Comparison of ENCODE assay signal across 16 cellular contexts in the genomic region with DNA sequence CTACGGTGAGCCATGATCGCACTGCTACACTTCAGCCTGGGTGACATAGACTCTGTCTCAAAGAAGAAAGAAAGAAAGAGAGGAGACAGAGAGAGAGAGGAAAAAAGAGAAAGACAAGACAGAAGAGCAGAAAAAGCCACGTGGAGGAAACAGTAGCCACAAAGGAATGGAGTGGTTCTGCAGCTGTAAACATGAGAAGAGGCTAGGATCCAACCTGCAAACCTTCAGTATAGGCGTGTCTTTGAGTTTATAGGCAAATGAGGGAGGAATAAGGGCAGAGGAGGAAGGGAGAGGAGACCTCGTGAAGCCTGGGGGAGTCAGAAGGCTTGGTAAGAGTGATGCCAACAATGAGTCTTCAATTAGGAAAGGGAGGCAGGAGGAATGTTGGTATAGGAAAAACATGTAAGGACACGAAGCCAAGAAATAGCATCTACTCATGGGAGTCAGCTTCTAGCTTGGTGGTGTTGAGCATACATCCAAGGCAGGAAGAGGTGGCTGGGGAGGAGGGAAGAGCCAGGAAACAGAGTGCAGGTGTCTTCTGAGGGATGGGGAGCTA. TPM values are rescaled to one million over a fixed set of nuclear protein-coding genes. Genes with fewer than 3 reads are reported as not detected.
A peak's percentile ranks its signal among the peaks of the same experiment; 100 is the strongest.
DNase-seq lines count a peak whose midpoint lies in the region; ATAC-seq and TF ChIP-seq lines count a peak whose summit lies in the region.
"Had no signal": no experiment of that assay in that cellular context is flagged by ENCODE, and none has a peak within 500 bp of the region (broad histone marks: within the 10 kb centered on the region; RNA-seq: fewer than 3 reads in every experiment).

No MANE protein-coding gene starts in this region.

- H3K36me3 ChIP-seq in BLaER1 treated with 17β-estradiol and CSF1 and Interleukin-3, amounts not matched to agents 10 nM and 100 nM = peaks cover 9 to 69% (median 37%) of the 10 kb centered on the region in 11 experiments; a peak in 21 of 22 replicates
- H3K36me3 ChIP-seq in Caco-2 (ENCODE audit: control insufficient read depth, insufficient read depth, low read length) (peaks cover 3% of the 10 kb centered on the region), Karpas-422 (ENCODE audit: insufficient read depth, low read length) (peaks cover 18% of the 10 kb centered on the region; the same call in 1 of the 2 replicates)
- H3K36me3 ChIP-seq: prostate gland had no signal

- peaks cover 70 to 85% (median 80%) of the 10 kb centered on the region in 10 experiments for H3K4me1 ChIP-seq in BLaER1 treated with 17β-estradiol and CSF1 and Interleukin-3, amounts not matched to agents 10 nM and 100 nM
- H3K4me1 ChIP-seq in Caco-2 (peaks cover 12% of the 10 kb centered on the region; the same call in 1 of the 2 replicates), Karpas-422 (ENCODE audit: low read length) (peaks cover 36% of the 10 kb centered on the region)

- H3K9me3 ChIP-seq in BLaER1 treated with 17β-estradiol and CSF1 and Interleukin-3, amounts not matched to agents 10 nM and 100 nM (replicated peaks in 1 of 11) = peaks cover 0 to under 1% (median 0%) of the 10 kb centered on the region in 11 experiments; a peak in 1 of 22 replicates
- no peaks in the 10 kb centered on the region for H3K9me3 ChIP-seq in Caco-2
- H3K9me3 ChIP-seq in Karpas-422 (ENCODE audit: low read length) = no peaks in the 10 kb centered on the region
- H3K9me3 ChIP-seq: prostate gland, testis had no signal

- H3K27me3 ChIP-seq in BLaER1 treated with 17β-estradiol and CSF1 and Interleukin-3, amounts not matched to agents 10 nM and 100 nM = no peaks in the 10 kb centered on the region
- H3K27me3 ChIP-seq in Caco-2 (replicated peaks; ENCODE audit: control insufficient read depth, insufficient read depth, low read length) (no peaks in the 10 kb centered on the region; the same call in 1 of the 2 replicates), Karpas-422 (ENCODE audit: low read length) (no peaks in the 10 kb centered on the region)
- H3K27me3 ChIP-seq: testis had no signal

- no peak for TF ChIP-seq CTCF in Caco-2 (IDR thresholded peaks at IDR 0.05; ENCODE audit: insufficient read depth in 1 of 2, low read depth in 1 of 2, low read length in 1 of 2, severe bottlenecking in 1 of 2, unreplicated experiment in 1 of 2)

- H3K9me3 Mint-ChIP-seq in Caco-2 (ENCODE audit: unreplicated experiment) = no peaks in the 10 kb centered on the region
- no peaks in the 10 kb centered on the region for H3K9me3 Mint-ChIP-seq in activated naive CD8-positive, alpha-beta T cell (ENCODE audit: low read depth)
- no peaks in the 10 kb centered on the region for H3K9me3 Mint-ChIP-seq in memory B cell
- H3K9me3 Mint-ChIP-seq: naive B cell had no signal

- peak overlapping the region in 5 of 11 experiments; percentile 1 to 39 (median 9); a peak in 5 of 22 replicates for H3K9ac ChIP-seq in BLaER1 treated with 17β-estradiol and CSF1 and Interleukin-3, amounts not matched to agents 10 nM and 100 nM
- H3K9ac ChIP-seq in Karpas-422 (ENCODE audit: low read length) = no peak overlapping the region

- POLR2A ChIA-PET in Caco-2 (lab: Charles Lee) = no interaction called here

- H2AFZ ChIP-seq in Karpas-422 (ENCODE audit: low read length) = no peak overlapping the region

- H3K4me3 Mint-ChIP-seq in Caco-2 (ENCODE audit: unreplicated experiment) (no peak overlapping the region), memory B cell (no peak overlapping the region)
- H3K4me3 Mint-ChIP-seq in activated naive CD8-positive, alpha-beta T cell = peak overlapping the region; percentile 33
- H3K4me3 Mint-ChIP-seq: endodermal cell had no signal

- peak overlapping the region in 3 of 11 experiments; percentile 1 to 29 (median 1); a peak in 2 of 22 replicates for H3K27ac ChIP-seq in BLaER1 treated with 17β-estradiol and CSF1 and Interleukin-3, amounts not matched to agents 10 nM and 100 nM
- H3K27ac ChIP-seq in Karpas-422 (ENCODE audit: low read length) = no peak overlapping the region
- H3K27ac ChIP-seq: prostate gland, testis had no signal

- no TSS peak for BruUV-seq in Caco-2 (replicated peaks; lab: Mats Ljungman, UMichigan)

- H3K27me3 Mint-ChIP-seq in Caco-2 (ENCODE audit: insufficient read depth, unreplicated experiment) (no peaks in the 10 kb centered on the region), memory B cell (peaks cover under 1% of the 10 kb centered on the region)
- H3K27me3 Mint-ChIP-seq in activated naive CD8-positive, alpha-beta T cell = no peaks in the 10 kb centered on the region
- H3K27me3 Mint-ChIP-seq: naive B cell had no signal

- H3K27ac Mint-ChIP-seq in Caco-2 (ENCODE audit: unreplicated experiment) = peak overlapping the region; percentile 9
- peak overlapping the region; percentile 79 for H3K27ac Mint-ChIP-seq in activated naive CD8-positive, alpha-beta T cell
- H3K27ac Mint-ChIP-seq in memory B cell = peak overlapping the region; percentile 12
- H3K27ac Mint-ChIP-seq: endodermal cell had no signal

- ATAC-seq in memory B cell (ENCODE audit: low read depth) (no peak), HG02981 (IDR thresholded peaks at IDR 0.05; ENCODE audit: unreplicated experiment) (no peak), GM21825 (IDR thresholded peaks at IDR 0.05; ENCODE audit: unreplicated experiment) (no peak)

- no peak overlapping the region for H3K4me3 ChIP-seq in BLaER1 treated with 17β-estradiol and CSF1 and Interleukin-3, amounts not matched to agents 10 nM and 100 nM
- no peak overlapping the region for H3K4me3 ChIP-seq in Caco-2 (ENCODE audit: low read depth, low read length)
- no peak overlapping the region for H3K4me3 ChIP-seq in Karpas-422 (ENCODE audit: low read length)
- H3K4me3 ChIP-seq: prostate gland, testis had no signal

- peak overlapping the region; percentile 6 to 95 (median 90); a peak in 20 of 22 replicates for H3K4me2 ChIP-seq in BLaER1 treated with 17β-estradiol and CSF1 and Interleukin-3, amounts not matched to agents 10 nM and 100 nM
- no peak overlapping the region for H3K4me2 ChIP-seq in Karpas-422 (ENCODE audit: low read depth, low read length, poor library complexity, severe bottlenecking)

- intact Hi-C loops in Caco-2 (cut with micrococcal nuclease; ENCODE audit: unreplicated experiment) = no loop called here

- no peak for DNase-seq in Caco-2
- DNase-seq in memory B cell (ENCODE audit: low spot score in 2 of 2) = no peak
- DNase-seq in dedifferentiated amniotic fluid mesenchymal stem cell (ENCODE audit: extremely low spot score) = no peak
- DNase-seq in Karpas-422 = no peak
- DNase-seq: activated effector memory CD4-positive, alpha-beta T cell treated with Interleukin-2 at 50 U/mL for 16 hours; endodermal cell; H7; MM.1S; naive B cell; NCI-H2029; testis had no signal

- CTCF ChIA-PET in Caco-2 (lab: Charles Lee) = no interaction called here

- peaks cover 88% of the 10 kb centered on the region for H3K79me2 ChIP-seq in Karpas-422 (ENCODE audit: low read length)

- peaks cover 27 to 65% (median 50%) of the 10 kb centered on the region in 11 experiments; a peak in 20 of 22 replicates for H4K20me1 ChIP-seq in BLaER1 treated with 17β-estradiol and CSF1 and Interleukin-3, amounts not matched to agents 10 nM and 100 nM
- peaks cover 5% of the 10 kb centered on the region for H4K20me1 ChIP-seq in Karpas-422 (ENCODE audit: insufficient read depth, low read depth, low read length)

- H3K36me3 Mint-ChIP-seq in Caco-2 (ENCODE audit: insufficient read depth, unreplicated experiment) (peaks cover 37% of the 10 kb centered on the region), memory B cell (peaks cover 19% of the 10 kb centered on the region)
- H3K36me3 Mint-ChIP-seq in activated naive CD8-positive, alpha-beta T cell = peaks cover 10% of the 10 kb centered on the region

- no peaks in the 10 kb centered on the region for H3K9me2 ChIP-seq in Karpas-422 (replicated peaks; ENCODE audit: insufficient read depth, low read length)

- no peaks in the 10 kb centered on the region for H3K4me1 Mint-ChIP-seq in Caco-2 (ENCODE audit: low read depth, unreplicated experiment)
- H3K4me1 Mint-ChIP-seq in activated naive CD8-positive, alpha-beta T cell (ENCODE audit: low read depth) = peaks cover 72% of the 10 kb centered on the region
- H3K4me1 Mint-ChIP-seq in memory B cell = peaks cover 32% of the 10 kb centered on the region

RNA-seq across cellular contexts. Expression of a gene that starts 3.9 kb away (rescaled TPM):
- 24.9 and 26.6 TPM in 2 replicates for total RNA-seq in Caco-2 (2022)
- 8.8 and 17.6 TPM in 2 replicates for total RNA-seq in Karpas-422 (2014; rRNA removed; shearing (Covaris generic); ENCODE audit: low replicate concordance)

RNA-seq across cellular contexts. Expression of a gene that starts 15.5 kb away (rescaled TPM):
- 11.0 and 14.8 TPM in 2 replicates for total RNA-seq in Caco-2 (2022)
- total RNA-seq in Karpas-422 (2014; rRNA removed; shearing (Covaris generic); ENCODE audit: low replicate concordance) = not detected in 2 replicates

Comparison
In these comparisons a context has a peak if more than half of its experiments do, and no peak if none do; other contexts are left out.
1. H3K27ac Mint-ChIP-seq: peak in every context shown above with its lines; median percentile 79 in activated naive CD8-positive, alpha-beta T cell; 12 in memory B cell; 9 in Caco-2.
2. RNA of a gene that starts 15.5 kb away (total RNA-seq): 11.0 to 14.8 TPM in Caco-2; not detected in Karpas-422; every median in the first group is over 10 times any median in the second.